In genomic region chr10:128059915-128060314, GRCh38 we compare ENCODE assay signal across 1 cellular context.
TF ChIP-seq lines count a peak whose summit lies in the region.

No MANE protein-coding gene starts in this region.

TF ChIP-seq in WTC11, 78 proteins besides CTCF, POLR2A, EP300 and RAD21 (continued from another document):
- TF ChIP-seq, protein P1, sequence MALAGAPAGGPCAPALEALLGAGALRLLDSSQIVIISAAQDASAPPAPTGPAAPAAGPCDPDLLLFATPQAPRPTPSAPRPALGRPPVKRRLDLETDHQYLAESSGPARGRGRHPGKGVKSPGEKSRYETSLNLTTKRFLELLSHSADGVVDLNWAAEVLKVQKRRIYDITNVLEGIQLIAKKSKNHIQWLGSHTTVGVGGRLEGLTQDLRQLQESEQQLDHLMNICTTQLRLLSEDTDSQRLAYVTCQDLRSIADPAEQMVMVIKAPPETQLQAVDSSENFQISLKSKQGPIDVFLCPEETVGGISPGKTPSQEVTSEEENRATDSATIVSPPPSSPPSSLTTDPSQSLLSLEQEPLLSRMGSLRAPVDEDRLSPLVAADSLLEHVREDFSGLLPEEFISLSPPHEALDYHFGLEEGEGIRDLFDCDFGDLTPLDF (CRISPR knock-in tag; IDR thresholded peaks at IDR 0.05) = no peak
- TF ChIP-seq, protein P2, sequence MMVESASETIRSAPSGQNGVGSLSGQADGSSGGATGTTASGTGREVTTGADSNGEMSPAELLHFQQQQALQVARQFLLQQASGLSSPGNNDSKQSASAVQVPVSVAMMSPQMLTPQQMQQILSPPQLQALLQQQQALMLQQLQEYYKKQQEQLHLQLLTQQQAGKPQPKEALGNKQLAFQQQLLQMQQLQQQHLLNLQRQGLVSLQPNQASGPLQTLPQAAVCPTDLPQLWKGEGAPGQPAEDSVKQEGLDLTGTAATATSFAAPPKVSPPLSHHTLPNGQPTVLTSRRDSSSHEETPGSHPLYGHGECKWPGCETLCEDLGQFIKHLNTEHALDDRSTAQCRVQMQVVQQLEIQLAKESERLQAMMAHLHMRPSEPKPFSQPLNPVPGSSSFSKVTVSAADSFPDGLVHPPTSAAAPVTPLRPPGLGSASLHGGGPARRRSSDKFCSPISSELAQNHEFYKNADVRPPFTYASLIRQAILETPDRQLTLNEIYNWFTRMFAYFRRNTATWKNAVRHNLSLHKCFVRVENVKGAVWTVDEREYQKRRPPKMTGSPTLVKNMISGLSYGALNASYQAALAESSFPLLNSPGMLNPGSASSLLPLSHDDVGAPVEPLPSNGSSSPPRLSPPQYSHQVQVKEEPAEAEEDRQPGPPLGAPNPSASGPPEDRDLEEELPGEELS (CRISPR knock-in tag; IDR thresholded peaks at IDR 0.05) = no peak
- no peak for TF ChIP-seq NFATC4 (CRISPR knock-in tag; IDR thresholded peaks at IDR 0.05)
- TF ChIP-seq ZNF416 (CRISPR knock-in tag; IDR thresholded peaks at IDR 0.05) = no peak
- no peak for TF ChIP-seq USF1 (CRISPR knock-in tag; IDR thresholded peaks at IDR 0.05)
- no peak for TF ChIP-seq NFE2L1 (CRISPR knock-in tag; IDR thresholded peaks at IDR 0.05)
- TF ChIP-seq AR (CRISPR knock-in tag; IDR thresholded peaks at IDR 0.05) = no peak
- TF ChIP-seq ESRRA (CRISPR knock-in tag; IDR thresholded peaks at IDR 0.05; ENCODE audit: borderline replicate concordance) = no peak
- TF ChIP-seq ZNF138 (CRISPR knock-in tag; conservative IDR thresholded peaks at IDR 0.05) = no peak
- no peak for TF ChIP-seq ZNF121 (CRISPR knock-in tag; IDR thresholded peaks at IDR 0.05)
- TF ChIP-seq NR1H2 (CRISPR knock-in tag; IDR thresholded peaks at IDR 0.05) = no peak
- no peak for TF ChIP-seq SMAD3 (CRISPR knock-in tag; IDR thresholded peaks at IDR 0.05; ENCODE audit: borderline replicate concordance)
- no peak for TF ChIP-seq ATF1 (CRISPR knock-in tag; IDR thresholded peaks at IDR 0.05)
- no peak for TF ChIP-seq PRRX2 (CRISPR knock-in tag; IDR thresholded peaks at IDR 0.05)
- TF ChIP-seq, protein P3, sequence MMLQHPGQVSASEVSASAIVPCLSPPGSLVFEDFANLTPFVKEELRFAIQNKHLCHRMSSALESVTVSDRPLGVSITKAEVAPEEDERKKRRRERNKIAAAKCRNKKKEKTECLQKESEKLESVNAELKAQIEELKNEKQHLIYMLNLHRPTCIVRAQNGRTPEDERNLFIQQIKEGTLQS (CRISPR knock-in tag; conservative IDR thresholded peaks at IDR 0.05) = no peak
